In genomic region chr17:63442074-63442473, GRCh38 we compare ENCODE assay signal across 21 cellular contexts.
"Had no signal": no experiment of that assay in that cellular context is flagged by ENCODE, and none has a peak within 500 bp of the region (broad histone marks: within the 10 kb centered on the region; RNA-seq: fewer than 3 reads in every experiment).

No MANE protein-coding gene starts in this region.

- FAIRE-seq: keratinocyte had no signal

- H3K36me3 Mint-ChIP-seq: WTC11 had no signal

- H3K4me3 ChIP-seq: gastrocnemius medialis, heart right ventricle, psoas muscle, stomach, vagina had no signal

- H3K27ac ChIP-seq: brain microvascular endothelial cell, epithelial cell of prostate, psoas muscle had no signal

- H3K27me3 ChIP-seq: brain microvascular endothelial cell, heart right ventricle, vagina had no signal

- H3K9me3 Mint-ChIP-seq: activated T-helper 17 cell treated with anti-CD3 and anti-CD28 coated beads, Interleukin-2, amount 50 U/mL, for 72 hours; nephron; WTC11 had no signal

- ATAC-seq: activated T-helper 17 cell treated with anti-CD3 and anti-CD28 coated beads, Interleukin-2, amount 50 U/mL, for 72 hours; gastrocnemius medialis; left lobe of liver; psoas muscle; sciatic nerve had no signal

- DNase-seq: activated CD4-positive, alpha-beta T cell treated with anti-CD3 and anti-CD28 coated beads for 48 hours; activated CD8-positive, alpha-beta memory T cell treated with anti-CD3 and anti-CD28 coated beads for 24 hours; activated naive CD4-positive, alpha-beta T cell treated with Interleukin-2 at 50 U/mL for 16 hours; activated T-cell treated with anti-CD3 and anti-CD28 coated beads for 4 hours; brain microvascular endothelial cell; cortex of kidney; gastrocnemius medialis; heart right ventricle; mesenchymal stem cell; occipital lobe; psoas muscle; stomach; T-helper 2 cell had no signal

- H3K27me3 Mint-ChIP-seq: activated T-helper 17 cell treated with anti-CD3 and anti-CD28 coated beads, Interleukin-2, amount 50 U/mL, for 72 hours had no signal

- H3K36me3 ChIP-seq: brain microvascular endothelial cell, gastrocnemius medialis, heart right ventricle, stomach, vagina had no signal

- H3K4me3 Mint-ChIP-seq: activated T-helper 17 cell treated with anti-CD3 and anti-CD28 coated beads, Interleukin-2, amount 50 U/mL, for 72 hours; WTC11 had no signal

- H3K9me3 ChIP-seq: gastrocnemius medialis, heart right ventricle, psoas muscle, stomach, vagina had no signal

- H3K27ac Mint-ChIP-seq: WTC11 had no signal
